28 cellular contexts compared by ENCODE assay signal in genomic region chr22:30382340-30382739, GRCh38.
"Had no signal": no experiment of that assay in that cellular context is flagged by ENCODE, and none has a peak within 500 bp of the region (broad histone marks: within the 10 kb centered on the region; RNA-seq: fewer than 3 reads in every experiment).

No MANE protein-coding gene starts in this region.

- H3K9me3 ChIP-seq: body of pancreas, colonic mucosa, esophagus squamous epithelium, gastroesophageal sphincter had no signal

- H3K27ac ChIP-seq: body of pancreas, colonic mucosa, epithelial cell of prostate, esophagus squamous epithelium, gastroesophageal sphincter, WERI-Rb-1 had no signal

- H3K4me3 ChIP-seq: body of pancreas, colonic mucosa, esophagus squamous epithelium, gastroesophageal sphincter had no signal

- H3K27me3 ChIP-seq: body of pancreas, colonic mucosa, esophagus squamous epithelium, gastroesophageal sphincter had no signal

- H3K36me3 ChIP-seq: colonic mucosa had no signal

- DNase-seq: activated B cell treated with CpG ODN at 0.5 μM for 24 hours; activated CD4-positive, alpha-beta T cell treated with anti-CD3 and anti-CD28 coated beads for 48 hours; activated CD4-positive, alpha-beta T cell treated with anti-CD3 and anti-CD28 coated beads, Interleukin-2, amount 50 U/mL, for 1 hour; activated CD4-positive, alpha-beta T cell treated with anti-CD3 and anti-CD28 coated beads, Interleukin-2, amount 50 U/mL, for 48 hours; activated CD8-positive, alpha-beta memory T cell treated with anti-CD3 and anti-CD28 coated beads for 24 hours; activated CD8-positive, alpha-beta T cell treated with anti-CD3 and anti-CD28 coated beads for 36 hours; activated effector memory CD4-positive, alpha-beta T cell treated with Interleukin-2 at 50 U/mL for 16 hours; activated gamma-delta T cell treated with Interleukin-2 at 50 U/mL for 16 hours; activated naive CD4-positive, alpha-beta T cell treated with anti-CD3 and anti-CD28 coated beads, Interleukin-2, amount 50 U/mL, for 16 hours; activated naive CD4-positive, alpha-beta T cell treated with Interleukin-2 at 50 U/mL for 16 hours; activated T-cell treated with anti-CD3 and anti-CD28 coated beads, Interleukin-2, amount 50 U/mL, for 4 hours; amniotic stem cell; anterior cingulate cortex; body of pancreas; central memory CD4-positive, alpha-beta T cell; cerebellar nuclear complex; colonic mucosa; effector CD8-positive, alpha-beta T cell; esophagus squamous epithelium; foreskin melanocyte; T-helper 1 cell; T-helper 17 cell; T1000; WERI-Rb-1 had no signal

- ATAC-seq: activated CD4-positive, CD25-positive, alpha-beta regulatory T cell treated with anti-CD3 and anti-CD28 coated beads, Interleukin-2, amount 50 U/mL, for 24 hours; activated T-cell treated with anti-CD3 and anti-CD28 coated beads, Interleukin-2, amount 50 U/mL, for 4 hours; activated T-helper 17 cell treated with anti-CD3 and anti-CD28 coated beads, Interleukin-2, amount 50 U/mL, for 72 hours; body of pancreas; gastroesophageal sphincter; T-helper 17 cell had no signal
